ENCODE assay signal across 10 cellular contexts in the genomic region with DNA sequence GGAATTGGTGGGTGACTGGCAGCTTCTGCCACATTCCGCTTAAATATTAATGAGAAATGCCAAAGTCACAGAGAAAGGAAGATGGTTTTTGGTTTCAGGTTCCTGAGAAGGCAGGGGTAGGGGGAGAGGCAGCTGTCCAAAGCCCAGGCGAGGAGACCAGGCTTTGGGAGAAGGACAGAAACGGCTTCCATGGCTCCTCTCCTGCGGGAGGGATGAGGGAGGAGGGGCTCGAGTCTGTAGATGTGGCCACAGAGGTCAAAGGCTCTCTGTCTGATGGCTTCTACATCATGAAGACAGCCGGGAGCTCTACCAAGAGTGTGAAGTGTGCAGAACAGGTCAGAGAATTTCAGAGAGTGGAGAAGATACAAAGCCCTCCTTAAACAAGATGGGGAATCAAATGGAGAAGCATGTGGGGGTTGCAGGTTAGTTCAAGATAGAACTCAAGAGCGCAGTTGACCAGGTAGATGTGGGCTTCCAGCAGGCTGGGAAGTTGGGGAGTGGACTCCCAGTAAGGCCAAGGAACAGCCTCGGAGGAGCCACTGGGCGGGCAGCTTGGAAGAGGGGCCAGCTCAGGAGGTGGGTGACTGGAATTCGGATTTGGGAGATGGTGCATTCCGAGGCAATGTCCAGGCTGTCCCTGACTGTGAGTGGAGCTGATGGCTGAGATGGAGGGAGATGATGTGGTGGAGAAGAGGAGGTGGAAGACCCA. TPM values are rescaled to one million over a fixed set of nuclear protein-coding genes. Genes with fewer than 3 reads are reported as not detected.
DNase-seq lines count a peak whose midpoint lies in the region; ATAC-seq and TF ChIP-seq lines count a peak whose summit lies in the region.
"Had no signal": no experiment of that assay in that cellular context is flagged by ENCODE, and none has a peak within 500 bp of the region (broad histone marks: within the 10 kb centered on the region; RNA-seq: fewer than 3 reads in every experiment).

No MANE protein-coding gene starts in this region.

- H3K27me3 ChIP-seq in body of pancreas (no peaks in the 10 kb centered on the region), tibial nerve (no peaks in the 10 kb centered on the region)
- H3K27me3 ChIP-seq in naive thymus-derived CD4-positive, alpha-beta T cell (ENCODE audit: control insufficient read depth in 2 of 2, insufficient read depth in 2 of 2, low read length in 2 of 2), result no peaks in the 10 kb centered on the region

- WGBS in body of pancreas, 2 donors, result 62 to 74% methylated on average over 11 of the region's 11 CpGs
- 62 to 67% methylated on average over 11 of the region's 11 CpGs for WGBS in tibial nerve, 2 donors

- H3K4me1 ChIP-seq in body of pancreas (peaks cover 20% of the 10 kb centered on the region), tibial nerve (peaks cover 0 to 29% (median 22%) of the 10 kb centered on the region in 4 donors)
- H3K4me1 ChIP-seq in naive thymus-derived CD4-positive, alpha-beta T cell (ENCODE audit: control insufficient read depth in 2 of 2, insufficient read depth in 2 of 2, low read length in 2 of 2), result peaks cover 0 to 5% of the 10 kb centered on the region in 2 donors

- peaks cover 5% of the 10 kb centered on the region for H3K4me1 Mint-ChIP-seq in activated naive CD4-positive, alpha-beta T cell treated with anti-CD3 and anti-CD28 coated beads, Interleukin-2, amount 50 U/mL, for 24 hours
- H3K4me1 Mint-ChIP-seq in naive thymus-derived CD4-positive, alpha-beta T cell, result peaks cover 5 to 25% (median 13%) of the 10 kb centered on the region in 7 donors

- TF ChIP-seq EP300 in tibial nerve (IDR thresholded peaks at IDR 0.05), result no peak

- no peak for DNase-seq in activated naive CD4-positive, alpha-beta T cell treated with Interleukin-2 at 50 U/mL for 16 hours
- DNase-seq in body of pancreas, result no peak
- DNase-seq in naive thymus-derived CD4-positive, alpha-beta T cell, result no peak
- DNase-seq in tibial nerve (ENCODE audit: low spot score in 2 of 2), result no peak
- DNase-seq in omental fat pad (ENCODE audit: low spot score), result no peak
- no peak for DNase-seq in activated T-cell treated with anti-CD3 and anti-CD28 coated beads for 4 hours
- DNase-seq: DMS 273 treated with DMSO at 0.1 percent for 48 hours; effector memory CD4-positive, alpha-beta T cell had no signal

- H3K27ac ChIP-seq in body of pancreas (peak overlapping the region in 3 of 4 donors; percentile 10 to 70 (median 66)), tibial nerve (peak overlapping the region; percentile 51 to 88 (median 70))
- no peak overlapping the region for H3K27ac ChIP-seq in naive thymus-derived CD4-positive, alpha-beta T cell (ENCODE audit: low read depth, low read length)

- H3K4me3 ChIP-seq in body of pancreas, result no peak overlapping the region
- no peak overlapping the region for H3K4me3 ChIP-seq in naive thymus-derived CD4-positive, alpha-beta T cell (ENCODE audit: low read length)
- no peak overlapping the region for H3K4me3 ChIP-seq in tibial nerve

- intact Hi-C loops in body of pancreas (cut with DNase I), result no loop called here
- intact Hi-C loops in naive thymus-derived CD4-positive, alpha-beta T cell (cut with micrococcal nuclease), result no loop called here

- H3K36me3 Mint-ChIP-seq in activated naive CD4-positive, alpha-beta T cell treated with anti-CD3 and anti-CD28 coated beads, Interleukin-2, amount 50 U/mL, for 24 hours, result no peaks in the 10 kb centered on the region
- no peaks in the 10 kb centered on the region for H3K36me3 Mint-ChIP-seq in naive thymus-derived CD4-positive, alpha-beta T cell

- no peak for TF ChIP-seq CTCF in body of pancreas (IDR thresholded peaks at IDR 0.05)
- TF ChIP-seq CTCF in tibial nerve (IDR thresholded peaks at IDR 0.05), result no peak
- TF ChIP-seq CTCF in omental fat pad (IDR thresholded peaks at IDR 0.05), result no peak

- H3K9me3 Mint-ChIP-seq in activated naive CD4-positive, alpha-beta T cell treated with anti-CD3 and anti-CD28 coated beads, Interleukin-2, amount 50 U/mL, for 24 hours, result no peaks in the 10 kb centered on the region
- H3K9me3 Mint-ChIP-seq in naive thymus-derived CD4-positive, alpha-beta T cell, result peaks cover 0 to 7% (median 0%) of the 10 kb centered on the region in 11 donors

- H3K4me3 Mint-ChIP-seq in activated naive CD4-positive, alpha-beta T cell treated with anti-CD3 and anti-CD28 coated beads, Interleukin-2, amount 50 U/mL, for 24 hours, result no peak overlapping the region
- peak overlapping the region in 1 of 10 donors; percentile 2 for H3K4me3 Mint-ChIP-seq in naive thymus-derived CD4-positive, alpha-beta T cell

- H3K27me3 Mint-ChIP-seq in activated naive CD4-positive, alpha-beta T cell treated with anti-CD3 and anti-CD28 coated beads, Interleukin-2, amount 50 U/mL, for 24 hours, result no peaks in the 10 kb centered on the region
- H3K27me3 Mint-ChIP-seq in naive thymus-derived CD4-positive, alpha-beta T cell, result no peaks in the 10 kb centered on the region

- ATAC-seq in body of pancreas (no peak), omental fat pad (ENCODE audit: low FRiP score) (no peak), HG03439 (IDR thresholded peaks at IDR 0.05; ENCODE audit: unreplicated experiment) (no peak)
- ATAC-seq in naive thymus-derived CD4-positive, alpha-beta T cell, result no peak

- no peaks in the 10 kb centered on the region for H3K36me3 ChIP-seq in body of pancreas (replicated peaks in 1 of 2; ENCODE audit: insufficient read depth in 1 of 2, low read depth in 2 of 2)
- H3K36me3 ChIP-seq in naive thymus-derived CD4-positive, alpha-beta T cell (ENCODE audit: control insufficient read depth in 2 of 3, insufficient read depth in 3 of 3, low read length in 3 of 3), result no peaks in the 10 kb centered on the region
- no peaks in the 10 kb centered on the region for H3K36me3 ChIP-seq in tibial nerve

- peak overlapping the region; percentile 27 for H3K27ac Mint-ChIP-seq in activated naive CD4-positive, alpha-beta T cell treated with anti-CD3 and anti-CD28 coated beads, Interleukin-2, amount 50 U/mL, for 24 hours
- peak overlapping the region in 5 of 9 donors; percentile 18 to 71 (median 48) for H3K27ac Mint-ChIP-seq in naive thymus-derived CD4-positive, alpha-beta T cell

- H3K9me3 ChIP-seq in body of pancreas, result no peaks in the 10 kb centered on the region
- no peaks in the 10 kb centered on the region for H3K9me3 ChIP-seq in naive thymus-derived CD4-positive, alpha-beta T cell (ENCODE audit: control insufficient read depth in 2 of 3, low read length in 3 of 3)
- H3K9me3 ChIP-seq in tibial nerve, result no peaks in the 10 kb centered on the region

- TF ChIP-seq POLR2A in body of pancreas (IDR thresholded peaks at IDR 0.05), result no peak
- TF ChIP-seq POLR2A in tibial nerve (IDR thresholded peaks at IDR 0.05), result no peak

- POLR2A ChIA-PET in naive thymus-derived CD4-positive, alpha-beta T cell (lab: Charles Lee), result interaction anchor here (1.0 kb wide), 1 partner anchor 26 kb away, joined by 3 read pairs; no protein-coding TSS in a partner anchor

- CTCF ChIA-PET in naive thymus-derived CD4-positive, alpha-beta T cell (lab: Charles Lee), result interaction anchor here (0.5 to 1.0 kb wide), 2 partner anchors 130 to 136 kb away, joined by 3 to 5 read pairs; no protein-coding TSS in a partner anchor

RNA-seq across cellular contexts. Expression of a gene that starts 23.8 kb away (rescaled TPM):
- 10 to 100 TPM; 41.0 to 66.3 TPM for total RNA-seq in body of pancreas
- total RNA-seq in naive thymus-derived CD4-positive, alpha-beta T cell, result 10 to 100 TPM; 44.9 to 90.5 (median 65.8) TPM
- polyA plus RNA-seq in naive thymus-derived CD4-positive, alpha-beta T cell, result 100 to 1,000 TPM; 105 to 137 TPM
- total RNA-seq in tibial nerve, result 10 to 100 TPM; 29.0 to 56.7 (median 34.5) TPM
- total RNA-seq in omental fat pad, result 10 to 100 TPM; 51.8 to 75.8 (median 67.8) TPM
